In the genomic region with DNA sequence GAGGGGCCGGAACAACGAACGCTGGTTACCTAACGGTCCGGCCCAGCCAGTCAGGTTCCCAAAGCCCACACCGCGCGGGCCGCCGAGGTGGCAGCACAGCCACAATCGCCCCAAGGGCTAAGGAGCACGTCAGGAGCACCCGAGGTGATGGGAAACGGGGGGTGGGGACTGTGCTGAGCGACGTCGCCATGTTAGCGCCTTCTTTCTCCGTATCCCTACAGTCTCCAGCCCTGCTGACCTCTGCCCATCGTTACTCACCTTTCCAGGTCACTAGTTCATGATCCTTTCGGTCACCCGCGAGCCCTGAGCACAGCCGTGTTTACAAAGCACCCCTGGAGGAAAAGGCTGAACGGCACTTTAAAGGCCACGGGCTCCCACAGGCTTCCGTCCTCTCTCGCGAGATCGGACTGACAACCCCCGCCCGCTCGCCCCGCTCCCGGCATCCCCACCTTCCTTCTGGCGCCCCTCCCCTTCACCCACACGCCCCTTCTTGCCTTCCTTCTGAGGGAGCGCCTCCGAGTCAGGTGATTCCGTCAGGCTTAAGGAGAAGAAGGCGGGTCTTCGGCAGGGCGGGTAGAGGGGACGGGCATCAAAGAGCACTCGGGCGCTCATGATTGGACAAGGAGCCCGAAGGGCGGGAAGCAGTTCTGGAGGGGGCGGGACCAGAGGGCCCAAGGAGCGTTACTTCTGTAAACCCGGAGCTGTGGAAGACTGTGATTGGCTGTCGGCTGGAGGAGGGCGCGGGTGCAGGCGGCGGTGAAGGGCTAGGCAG, we compare ENCODE assay signal across 1 cellular context.
TF ChIP-seq lines count a peak whose summit lies in the region.

A gene with protein sequence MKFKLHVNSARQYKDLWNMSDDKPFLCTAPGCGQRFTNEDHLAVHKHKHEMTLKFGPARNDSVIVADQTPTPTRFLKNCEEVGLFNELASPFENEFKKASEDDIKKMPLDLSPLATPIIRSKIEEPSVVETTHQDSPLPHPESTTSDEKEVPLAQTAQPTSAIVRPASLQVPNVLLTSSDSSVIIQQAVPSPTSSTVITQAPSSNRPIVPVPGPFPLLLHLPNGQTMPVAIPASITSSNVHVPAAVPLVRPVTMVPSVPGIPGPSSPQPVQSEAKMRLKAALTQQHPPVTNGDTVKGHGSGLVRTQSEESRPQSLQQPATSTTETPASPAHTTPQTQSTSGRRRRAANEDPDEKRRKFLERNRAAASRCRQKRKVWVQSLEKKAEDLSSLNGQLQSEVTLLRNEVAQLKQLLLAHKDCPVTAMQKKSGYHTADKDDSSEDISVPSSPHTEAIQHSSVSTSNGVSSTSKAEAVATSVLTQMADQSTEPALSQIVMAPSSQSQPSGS (minus strand): TSS at position 412 of the 772 bp plus-strand sequence. CDS start 31,760 bp downstream, outside the sequence.

TF ChIP-seq in HepG2, 621 proteins besides CTCF, POLR2A, EP300 and RAD21 (continued from another document and continues in another):
- TF ChIP-seq, protein P1, sequence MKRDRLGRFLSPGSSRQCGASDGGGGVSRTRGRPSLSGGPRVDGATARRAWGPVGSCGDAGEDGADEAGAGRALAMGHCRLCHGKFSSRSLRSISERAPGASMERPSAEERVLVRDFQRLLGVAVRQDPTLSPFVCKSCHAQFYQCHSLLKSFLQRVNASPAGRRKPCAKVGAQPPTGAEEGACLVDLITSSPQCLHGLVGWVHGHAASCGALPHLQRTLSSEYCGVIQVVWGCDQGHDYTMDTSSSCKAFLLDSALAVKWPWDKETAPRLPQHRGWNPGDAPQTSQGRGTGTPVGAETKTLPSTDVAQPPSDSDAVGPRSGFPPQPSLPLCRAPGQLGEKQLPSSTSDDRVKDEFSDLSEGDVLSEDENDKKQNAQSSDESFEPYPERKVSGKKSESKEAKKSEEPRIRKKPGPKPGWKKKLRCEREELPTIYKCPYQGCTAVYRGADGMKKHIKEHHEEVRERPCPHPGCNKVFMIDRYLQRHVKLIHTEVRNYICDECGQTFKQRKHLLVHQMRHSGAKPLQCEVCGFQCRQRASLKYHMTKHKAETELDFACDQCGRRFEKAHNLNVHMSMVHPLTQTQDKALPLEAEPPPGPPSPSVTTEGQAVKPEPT (CRISPR knock-in tag; IDR thresholded peaks at IDR 0.05; ENCODE audit: low read depth), result no peak
- TF ChIP-seq NFE2L1 (CRISPR knock-in tag; IDR thresholded peaks at IDR 0.05; ENCODE audit: borderline replicate concordance) (0 out of 2 replicates have a peak, but pooled peaks have one; percentile 87), ZBTB38 (CRISPR knock-in tag; IDR thresholded peaks at IDR 0.05) (peak; percentile 75), HNRNPL (IDR thresholded peaks at IDR 0.05; ENCODE audit: low read depth, low read length) (0 out of 2 replicates have a peak, but pooled peaks have one; percentile 9), ATAD3A (CRISPR knock-in tag; IDR thresholded peaks at IDR 0.05) (0 out of 2 replicates have a peak, but pooled peaks have one; percentile 67), TGIF2 (CRISPR knock-in tag; IDR thresholded peaks at IDR 0.05) (peak; percentile 56; the same call in 1 of the 2 replicates), ZNF550 (CRISPR knock-in tag; IDR thresholded peaks at IDR 0.05; ENCODE audit: borderline replicate concordance) (peak; percentile 84; the same call in 1 of the 2 replicates), MAFF (IDR thresholded peaks at IDR 0.05; ENCODE audit: low read depth, low read length) (no peak), RARA (CRISPR knock-in tag; IDR thresholded peaks at IDR 0.05) (peak; percentile 58; the same call in 1 of the 2 replicates), TMF1 (CRISPR knock-in tag; IDR thresholded peaks at IDR 0.05; ENCODE audit: low read depth) (peak; percentile 55; the same call in 1 of the 2 replicates), U2AF1 (optimal IDR thresholded peaks at IDR 0.05; ENCODE audit: low read depth, low read length) (no peak), SP1 (IDR thresholded peaks at IDR 0.05) (peak; percentile 87), SP1 (CRISPR knock-in tag; IDR thresholded peaks at IDR 0.05) (peak; percentile 76; the same call in 1 of the 2 replicates), ZNF224 (CRISPR knock-in tag; IDR thresholded peaks at IDR 0.05) (peak; percentile 54; the same call in 1 of the 2 replicates), POGZ (CRISPR knock-in tag; IDR thresholded peaks at IDR 0.05) (peak; percentile 96), GABPA (IDR thresholded peaks at IDR 0.05; ENCODE audit: low read depth, low read length) (peak; percentile 36; the same call in 1 of the 2 replicates), GABPA (CRISPR knock-in tag; IDR thresholded peaks at IDR 0.05; ENCODE audit: low read depth) (peak; percentile 77), ZNF441 (CRISPR knock-in tag; IDR thresholded peaks at IDR 0.05; ENCODE audit: borderline replicate concordance) (peak; percentile 84; the same call in 1 of the 2 replicates), ZBTB2 (CRISPR knock-in tag; IDR thresholded peaks at IDR 0.05; ENCODE audit: low read depth) (peak; percentile 48; the same call in 1 of the 2 replicates), KLF15 (CRISPR knock-in tag; IDR thresholded peaks at IDR 0.05; ENCODE audit: borderline replicate concordance) (peak; percentile 94), SCMH1 (CRISPR knock-in tag; IDR thresholded peaks at IDR 0.05; ENCODE audit: borderline replicate concordance) (no peak), ZNF24 (IDR thresholded peaks at IDR 0.05) (no peak), ZNF484 (CRISPR knock-in tag; IDR thresholded peaks at IDR 0.05; ENCODE audit: borderline replicate concordance, low read depth) (no peak), ZNF619 (CRISPR knock-in tag; IDR thresholded peaks at IDR 0.05) (peak; percentile 79; the same call in 1 of the 2 replicates), FOSL2 (CRISPR knock-in tag; IDR thresholded peaks at IDR 0.05) (peak; percentile 49; the same call in 1 of the 2 replicates), FOXC1 (CRISPR knock-in tag; IDR thresholded peaks at IDR 0.05; ENCODE audit: borderline replicate concordance) (peak; percentile 93), ZNF326 (CRISPR knock-in tag; IDR thresholded peaks at IDR 0.05; ENCODE audit: borderline replicate concordance) (no peak), ZSCAN31 (CRISPR knock-in tag; IDR thresholded peaks at IDR 0.05; ENCODE audit: low read depth) (peak; percentile 92), ZNF740 (CRISPR knock-in tag; IDR thresholded peaks at IDR 0.05) (0 out of 2 replicates have a peak, but pooled peaks have one; percentile 59), FOXO1 (CRISPR knock-in tag; IDR thresholded peaks at IDR 0.05) (peak; percentile 61), ZNF773 (CRISPR knock-in tag; IDR thresholded peaks at IDR 0.05; ENCODE audit: borderline replicate concordance) (0 out of 2 replicates have a peak, but pooled peaks have one; percentile 67), ZC3H13 (CRISPR knock-in tag; IDR thresholded peaks at IDR 0.05) (no peak; the same call in 1 of the 2 replicates), KMT2B (CRISPR knock-in tag; IDR thresholded peaks at IDR 0.05) (peak; percentile 88; the same call in 1 of the 2 replicates), ZNF180 (CRISPR knock-in tag; IDR thresholded peaks at IDR 0.05; ENCODE audit: borderline replicate concordance, low read depth) (no peak; the same call in 1 of the 2 replicates)
- TF ChIP-seq, protein P2, sequence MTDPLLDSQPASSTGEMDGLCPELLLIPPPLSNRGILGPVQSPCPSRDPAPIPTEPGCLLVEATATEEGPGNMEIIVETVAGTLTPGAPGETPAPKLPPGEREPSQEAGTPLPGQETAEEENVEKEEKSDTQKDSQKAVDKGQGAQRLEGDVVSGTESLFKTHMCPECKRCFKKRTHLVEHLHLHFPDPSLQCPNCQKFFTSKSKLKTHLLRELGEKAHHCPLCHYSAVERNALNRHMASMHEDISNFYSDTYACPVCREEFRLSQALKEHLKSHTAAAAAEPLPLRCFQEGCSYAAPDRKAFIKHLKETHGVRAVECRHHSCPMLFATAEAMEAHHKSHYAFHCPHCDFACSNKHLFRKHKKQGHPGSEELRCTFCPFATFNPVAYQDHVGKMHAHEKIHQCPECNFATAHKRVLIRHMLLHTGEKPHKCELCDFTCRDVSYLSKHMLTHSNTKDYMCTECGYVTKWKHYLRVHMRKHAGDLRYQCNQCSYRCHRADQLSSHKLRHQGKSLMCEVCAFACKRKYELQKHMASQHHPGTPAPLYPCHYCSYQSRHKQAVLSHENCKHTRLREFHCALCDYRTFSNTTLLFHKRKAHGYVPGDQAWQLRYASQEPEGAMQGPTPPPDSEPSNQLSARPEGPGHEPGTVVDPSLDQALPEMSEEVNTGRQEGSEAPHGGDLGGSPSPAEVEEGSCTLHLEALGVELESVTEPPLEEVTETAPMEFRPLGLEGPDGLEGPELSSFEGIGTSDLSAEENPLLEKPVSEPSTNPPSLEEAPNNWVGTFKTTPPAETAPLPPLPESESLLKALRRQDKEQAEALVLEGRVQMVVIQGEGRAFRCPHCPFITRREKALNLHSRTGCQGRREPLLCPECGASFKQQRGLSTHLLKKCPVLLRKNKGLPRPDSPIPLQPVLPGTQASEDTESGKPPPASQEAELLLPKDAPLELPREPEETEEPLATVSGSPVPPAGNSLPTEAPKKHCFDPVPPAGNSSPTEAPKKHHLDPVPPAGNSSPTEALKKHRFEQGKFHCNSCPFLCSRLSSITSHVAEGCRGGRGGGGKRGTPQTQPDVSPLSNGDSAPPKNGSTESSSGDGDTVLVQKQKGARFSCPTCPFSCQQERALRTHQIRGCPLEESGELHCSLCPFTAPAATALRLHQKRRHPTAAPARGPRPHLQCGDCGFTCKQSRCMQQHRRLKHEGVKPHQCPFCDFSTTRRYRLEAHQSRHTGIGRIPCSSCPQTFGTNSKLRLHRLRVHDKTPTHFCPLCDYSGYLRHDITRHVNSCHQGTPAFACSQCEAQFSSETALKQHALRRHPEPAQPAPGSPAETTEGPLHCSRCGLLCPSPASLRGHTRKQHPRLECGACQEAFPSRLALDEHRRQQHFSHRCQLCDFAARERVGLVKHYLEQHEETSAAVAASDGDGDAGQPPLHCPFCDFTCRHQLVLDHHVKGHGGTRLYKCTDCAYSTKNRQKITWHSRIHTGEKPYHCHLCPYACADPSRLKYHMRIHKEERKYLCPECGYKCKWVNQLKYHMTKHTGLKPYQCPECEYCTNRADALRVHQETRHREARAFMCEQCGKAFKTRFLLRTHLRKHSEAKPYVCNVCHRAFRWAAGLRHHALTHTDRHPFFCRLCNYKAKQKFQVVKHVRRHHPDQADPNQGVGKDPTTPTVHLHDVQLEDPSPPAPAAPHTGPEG (CRISPR knock-in tag; IDR thresholded peaks at IDR 0.05), result peak; percentile 42
- TF ChIP-seq, protein P3, sequence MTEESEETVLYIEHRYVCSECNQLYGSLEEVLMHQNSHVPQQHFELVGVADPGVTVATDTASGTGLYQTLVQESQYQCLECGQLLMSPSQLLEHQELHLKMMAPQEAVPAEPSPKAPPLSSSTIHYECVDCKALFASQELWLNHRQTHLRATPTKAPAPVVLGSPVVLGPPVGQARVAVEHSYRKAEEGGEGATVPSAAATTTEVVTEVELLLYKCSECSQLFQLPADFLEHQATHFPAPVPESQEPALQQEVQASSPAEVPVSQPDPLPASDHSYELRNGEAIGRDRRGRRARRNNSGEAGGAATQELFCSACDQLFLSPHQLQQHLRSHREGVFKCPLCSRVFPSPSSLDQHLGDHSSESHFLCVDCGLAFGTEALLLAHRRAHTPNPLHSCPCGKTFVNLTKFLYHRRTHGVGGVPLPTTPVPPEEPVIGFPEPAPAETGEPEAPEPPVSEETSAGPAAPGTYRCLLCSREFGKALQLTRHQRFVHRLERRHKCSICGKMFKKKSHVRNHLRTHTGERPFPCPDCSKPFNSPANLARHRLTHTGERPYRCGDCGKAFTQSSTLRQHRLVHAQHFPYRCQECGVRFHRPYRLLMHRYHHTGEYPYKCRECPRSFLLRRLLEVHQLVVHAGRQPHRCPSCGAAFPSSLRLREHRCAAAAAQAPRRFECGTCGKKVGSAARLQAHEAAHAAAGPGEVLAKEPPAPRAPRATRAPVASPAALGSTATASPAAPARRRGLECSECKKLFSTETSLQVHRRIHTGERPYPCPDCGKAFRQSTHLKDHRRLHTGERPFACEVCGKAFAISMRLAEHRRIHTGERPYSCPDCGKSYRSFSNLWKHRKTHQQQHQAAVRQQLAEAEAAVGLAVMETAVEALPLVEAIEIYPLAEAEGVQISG (CRISPR knock-in tag; IDR thresholded peaks at IDR 0.05), result peak; percentile 75
- TF ChIP-seq, protein P4, sequence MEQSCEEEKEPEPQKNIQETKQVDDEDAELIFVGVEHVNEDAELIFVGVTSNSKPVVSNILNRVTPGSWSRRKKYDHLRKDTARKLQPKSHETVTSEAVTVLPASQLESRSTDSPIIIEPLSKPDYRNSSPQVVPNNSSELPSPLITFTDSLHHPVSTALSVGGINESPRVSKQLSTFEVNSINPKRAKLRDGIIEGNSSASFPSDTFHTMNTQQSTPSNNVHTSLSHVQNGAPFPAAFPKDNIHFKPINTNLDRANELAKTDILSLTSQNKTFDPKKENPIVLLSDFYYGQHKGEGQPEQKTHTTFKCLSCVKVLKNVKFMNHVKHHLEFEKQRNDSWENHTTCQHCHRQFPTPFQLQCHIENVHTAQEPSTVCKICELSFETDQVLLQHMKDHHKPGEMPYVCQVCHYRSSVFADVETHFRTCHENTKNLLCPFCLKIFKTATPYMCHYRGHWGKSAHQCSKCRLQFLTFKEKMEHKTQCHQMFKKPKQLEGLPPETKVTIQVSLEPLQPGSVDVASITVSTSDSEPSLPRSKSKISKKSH (CRISPR knock-in tag; IDR thresholded peaks at IDR 0.05; ENCODE audit: borderline replicate concordance), result no peak
- TF ChIP-seq, protein P5, sequence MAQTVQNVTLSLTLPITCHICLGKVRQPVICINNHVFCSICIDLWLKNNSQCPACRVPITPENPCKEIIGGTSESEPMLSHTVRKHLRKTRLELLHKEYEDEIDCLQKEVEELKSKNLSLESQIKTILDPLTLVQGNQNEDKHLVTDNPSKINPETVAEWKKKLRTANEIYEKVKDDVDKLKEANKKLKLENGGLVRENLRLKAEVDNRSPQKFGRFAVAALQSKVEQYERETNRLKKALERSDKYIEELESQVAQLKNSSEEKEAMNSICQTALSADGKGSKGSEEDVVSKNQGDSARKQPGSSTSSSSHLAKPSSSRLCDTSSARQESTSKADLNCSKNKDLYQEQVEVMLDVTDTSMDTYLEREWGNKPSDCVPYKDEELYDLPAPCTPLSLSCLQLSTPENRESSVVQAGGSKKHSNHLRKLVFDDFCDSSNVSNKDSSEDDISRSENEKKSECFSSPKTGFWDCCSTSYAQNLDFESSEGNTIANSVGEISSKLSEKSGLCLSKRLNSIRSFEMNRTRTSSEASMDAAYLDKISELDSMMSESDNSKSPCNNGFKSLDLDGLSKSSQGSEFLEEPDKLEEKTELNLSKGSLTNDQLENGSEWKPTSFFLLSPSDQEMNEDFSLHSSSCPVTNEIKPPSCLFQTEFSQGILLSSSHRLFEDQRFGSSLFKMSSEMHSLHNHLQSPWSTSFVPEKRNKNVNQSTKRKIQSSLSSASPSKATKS (CRISPR knock-in tag; IDR thresholded peaks at IDR 0.05), result no peak
